In genomic region chr5:173330856-173331206, GRCh38 we compare ENCODE assay signal across 22 cellular contexts. TPM values are rescaled to one million over a fixed set of nuclear protein-coding genes. Genes with fewer than 3 reads are reported as not detected.
A peak's percentile ranks its signal among the peaks of the same experiment; 100 is the strongest.
DNase-seq lines count a peak whose midpoint lies in the region; TF ChIP-seq lines count a peak whose summit lies in the region.
"Had no signal": no experiment of that assay in that cellular context is flagged by ENCODE, and none has a peak within 500 bp of the region (broad histone marks: within the 10 kb centered on the region; RNA-seq: fewer than 3 reads in every experiment).

No MANE protein-coding gene starts in this region.

- TF ChIP-seq CTCF in MCF 10A (IDR thresholded peaks at IDR 0.05; ENCODE audit: unreplicated experiment) (no peak), mammary epithelial cell (conservative IDR thresholded peaks at IDR 0.05 in 1 of 2, IDR thresholded peaks at IDR 0.05 in 1 of 2; ENCODE audit: extremely low read depth in 1 of 2, insufficient read depth in 1 of 2, low read depth in 1 of 2, low read length in 2 of 2) (no peak), Calu3 (IDR thresholded peaks at IDR 0.05; ENCODE audit: unreplicated experiment) (no peak), VCaP (conservative IDR thresholded peaks at IDR 0.05) (no peak), nephron (IDR thresholded peaks at IDR 0.05; ENCODE audit: unreplicated experiment in 3 of 3) (no peak), GM13976 (IDR thresholded peaks at IDR 0.05; ENCODE audit: borderline replicate concordance, control extremely low read depth, extremely low read depth, insufficient read depth, missing control alignments) (no peak)

- H3K27ac Mint-ChIP-seq in MCF 10A (ENCODE audit: low read depth, unreplicated experiment), result peak overlapping the region; percentile 83
- H3K27ac Mint-ChIP-seq in Calu3 (ENCODE audit: unreplicated experiment), result peak overlapping the region; percentile 93
- no peak overlapping the region for H3K27ac Mint-ChIP-seq in nephron
- H3K27ac Mint-ChIP-seq: immature natural killer cell; stimulated activated naive B cell treated with anti-CD40 and anti-IgM and Interleukin-4, amounts not matched to agents 10 μg/mL and 1 μg/mL and 100 μg/mL, for 72 hours; T-helper 17 cell had no signal

- H3K27me3 ChIP-seq in mammary epithelial cell (ENCODE audit: insufficient read depth, low read length), result no peaks in the 10 kb centered on the region
- H3K27me3 ChIP-seq: testis had no signal

- peaks cover 6% of the 10 kb centered on the region for H3K9me3 Mint-ChIP-seq in MCF 10A (ENCODE audit: unreplicated experiment)
- H3K9me3 Mint-ChIP-seq in Calu3 (ENCODE audit: low read depth, unreplicated experiment), result peaks cover 2% of the 10 kb centered on the region
- no peaks in the 10 kb centered on the region for H3K9me3 Mint-ChIP-seq in nephron
- H3K9me3 Mint-ChIP-seq: immature natural killer cell had no signal

- H3K27me3 Mint-ChIP-seq in MCF 10A (ENCODE audit: insufficient read depth, unreplicated experiment) (no peaks in the 10 kb centered on the region), Calu3 (ENCODE audit: unreplicated experiment) (no peaks in the 10 kb centered on the region), nephron (ENCODE audit: low read depth) (peaks cover 48% of the 10 kb centered on the region)

- no peaks in the 10 kb centered on the region for H3K9me3 ChIP-seq in mammary epithelial cell (replicated peaks; ENCODE audit: insufficient read depth, low read length)
- H3K9me3 ChIP-seq: psoas muscle, testis had no signal

- H4K20me1 ChIP-seq in mammary epithelial cell (ENCODE audit: insufficient read depth, low read length), result no peaks in the 10 kb centered on the region

- peaks cover 36% of the 10 kb centered on the region for H3K4me1 ChIP-seq in mammary epithelial cell (ENCODE audit: insufficient read depth, low read length)

- intact Hi-C loops in MCF 10A (cut with micrococcal nuclease), result no loop called here
- intact Hi-C loops in mammary epithelial cell (cut with micrococcal nuclease), result loop anchor here (5.0 to 10.0 kb wide), 3 partner anchors 164 to 624 kb away; partner anchors contain the start of gene CREBRF
- intact Hi-C loops in Calu3 (cut with micrococcal nuclease; ENCODE audit: unreplicated experiment), result no loop called here

- H3K79me2 ChIP-seq in mammary epithelial cell (ENCODE audit: insufficient read depth, low read length), result peaks cover 18% of the 10 kb centered on the region

- H3K27ac ChIP-seq in mammary epithelial cell (ENCODE audit: insufficient read depth, low read depth, low read length) (no peak overlapping the region), VCaP (peak overlapping the region; percentile 96)
- H3K27ac ChIP-seq: psoas muscle, testis had no signal

- BruUV-seq in MCF 10A (replicated peaks; lab: Mats Ljungman, UMichigan) (no TSS peak), mammary epithelial cell (replicated peaks; lab: Mats Ljungman, UMichigan) (no TSS peak), Calu3 (replicated peaks; lab: Mats Ljungman, UMichigan) (no TSS peak)

- WGBS in mammary epithelial cell (ENCODE audit: low coverage, missing lambda C conversion rate), result 100% methylated on average over 4 of the region's 4 CpGs

- CTCF ChIA-PET in MCF 10A (lab: Yijun Ruan, JAX), result interaction anchor here (0.7 to 10.0 kb wide), 19 partner anchors 8 to 624 kb away, joined by 3 to 251 read pairs (median 5); partner anchors contain the start of gene BNIP1
- CTCF ChIA-PET in mammary epithelial cell (lab: Charles Lee; ENCODE audit: low non-redundant PET), result no interaction called here
- CTCF ChIA-PET in Calu3 (lab: Charles Lee), result interaction anchor here (0.6 to 3.2 kb wide), 3 partner anchors 99 to 285 kb away, joined by 3 to 12 read pairs (median 3); partner anchors contain the start of gene BOD1

- dilution Hi-C loops in mammary epithelial cell (cut with HindIII; ENCODE audit: low sequenced_read_pairs), result no loop called here

- H3K4me3 Mint-ChIP-seq in MCF 10A (ENCODE audit: unreplicated experiment), result no peak overlapping the region
- H3K4me3 Mint-ChIP-seq in Calu3 (ENCODE audit: low read depth, unreplicated experiment), result no peak overlapping the region
- H3K4me3 Mint-ChIP-seq in nephron, result peak overlapping the region; percentile 79 to 82 (median 80)
- H3K4me3 Mint-ChIP-seq: stimulated activated naive B cell treated with anti-CD40 and anti-IgM and Interleukin-4, amounts not matched to agents 10 μg/mL and 1 μg/mL and 100 μg/mL, for 72 hours; T-helper 17 cell had no signal

- H3K9ac ChIP-seq in mammary epithelial cell (ENCODE audit: insufficient read depth, low read length), result no peak overlapping the region

- H3K36me3 Mint-ChIP-seq in MCF 10A (ENCODE audit: insufficient read depth, unreplicated experiment), result peaks cover 9% of the 10 kb centered on the region
- H3K36me3 Mint-ChIP-seq in Calu3 (ENCODE audit: insufficient read depth, unreplicated experiment), result peaks cover 47% of the 10 kb centered on the region
- no peaks in the 10 kb centered on the region for H3K36me3 Mint-ChIP-seq in nephron (ENCODE audit: low read depth)
- H3K36me3 Mint-ChIP-seq: immature natural killer cell had no signal

- no peak for DNase-seq in MCF 10A (ENCODE audit: unreplicated experiment)
- DNase-seq in mammary epithelial cell, result no peak
- no peak for DNase-seq in Calu3
- DNase-seq in stimulated activated naive CD4-positive, alpha-beta T cell treated with Interleukin-2 at 50 U/mL for 16 hours (lab: John Stamatoyannopoulos, UW), result no peak
- no peak for DNase-seq in mesenteric fat pad (ENCODE audit: low spot score)
- no peak for DNase-seq in GM13976 (ENCODE audit: low spot score)
- DNase-seq: activated naive CD4-positive, alpha-beta T cell treated with Interleukin-2 at 50 U/mL for 16 hours; anterior cingulate cortex; DMS79; foreskin fibroblast; immature natural killer cell; NCI-H1105 treated with DMSO at 0.1 percent for 48 hours; NCI-H2081 treated with DMSO at 0.1 percent for 48 hours; NCI-H446; psoas muscle; small intestine; stimulated activated CD4-positive, alpha-beta T cell treated with anti-CD3 and anti-CD28 coated beads, Interleukin-2, amount 100 ng/mL, for 48 hours; stimulated activated naive B cell treated with anti-CD40 and anti-IgM and Interleukin-4, amounts not matched to agents 10 μg/mL and 1 μg/mL and 100 μg/mL, for 72 hours; T-helper 17 cell; testis had no signal

- H2AFZ ChIP-seq in mammary epithelial cell (ENCODE audit: low read depth, low read length), result no peak overlapping the region

- in situ Hi-C loops in mammary epithelial cell (cut with MboI; ENCODE audit: low sequenced_read_pairs in 2 of 2) (no loop called here), GM13976 (cut with MboI; ENCODE audit: low sequenced_read_pairs, unreplicated experiment) (no loop called here)

- H3K4me3 ChIP-seq in mammary epithelial cell (replicated peaks in 1 of 3; ENCODE audit: insufficient read depth in 1 of 3, low read depth in 2 of 3, low read length in 3 of 3), result no peak overlapping the region
- H3K4me3 ChIP-seq: psoas muscle, testis had no signal

- H3K36me3 ChIP-seq in mammary epithelial cell (ENCODE audit: insufficient read depth, low read length), result peaks cover under 1% of the 10 kb centered on the region

- POLR2A ChIA-PET in MCF 10A (lab: Yijun Ruan, JAX), result interaction anchor here (0.7 to 8.7 kb wide), 9 partner anchors 17 to 614 kb away, joined by 3 to 164 read pairs (median 4); partner anchors contain the start of gene ATP6V0E1

- peaks cover 45% of the 10 kb centered on the region for H3K4me1 Mint-ChIP-seq in MCF 10A (ENCODE audit: insufficient read depth, unreplicated experiment)
- peaks cover 14% of the 10 kb centered on the region for H3K4me1 Mint-ChIP-seq in Calu3 (ENCODE audit: low read depth, unreplicated experiment)
- peaks cover 30% of the 10 kb centered on the region for H3K4me1 Mint-ChIP-seq in nephron

- H3K4me2 ChIP-seq in mammary epithelial cell (ENCODE audit: insufficient read depth, low read depth, low read length), result no peak overlapping the region

RNA-seq across cellular contexts. Expression of gene STC2, which starts 2.6 kb away (rescaled TPM):
- total RNA-seq in MCF 10A (2022), result 316 and 414 TPM in 2 replicates
- total RNA-seq in mammary epithelial cell, result 100 to 1,000 TPM; 133 to 311 TPM
- 30.0 TPM for polyA plus RNA-seq in mammary epithelial cell
- 13.5 TPM for polyA minus RNA-seq in mammary epithelial cell
- 48.3 and 60.4 TPM in 2 replicates for total RNA-seq in Calu3 (2022)
- 15.5 TPM for total RNA-seq in mesenteric fat pad
- total RNA-seq: T-helper 17 cell had no signal
- polyA plus RNA-seq: immature natural killer cell had no signal

Comparison
In these comparisons a context has a peak if more than half of its experiments do, and no peak if none do; other contexts are left out.
1. H3K27ac Mint-ChIP-seq: peak in MCF 10A (single experiment) and Calu3 (single experiment); none in nephron (0 of 3).
2. H3K4me3 Mint-ChIP-seq: peak in nephron (3 of 3); none in MCF 10A (single experiment) and Calu3 (single experiment).